In genomic region chr17:38428643-38429371, GRCh38 we compare ENCODE assay signal across 9 cellular contexts. TPM values are rescaled to one million over a fixed set of nuclear protein-coding genes. Genes with fewer than 3 reads are reported as not detected.
A peak's percentile ranks its signal among the peaks of the same experiment; 100 is the strongest.
DNase-seq lines count a peak whose midpoint lies in the region; ATAC-seq and TF ChIP-seq lines count a peak whose summit lies in the region.
"Had no signal": no experiment of that assay in that cellular context is flagged by ENCODE, and none has a peak within 500 bp of the region (broad histone marks: within the 10 kb centered on the region; RNA-seq: fewer than 3 reads in every experiment).

No MANE protein-coding gene starts in this region.

- H3K4me3 ChIP-seq in esophagus muscularis mucosa = peak overlapping the region; percentile 78 to 98 (median 84)
- H3K4me3 ChIP-seq in mucosa of descending colon = peak overlapping the region; percentile 30

- H3K9me3 ChIP-seq in esophagus muscularis mucosa = no peaks in the 10 kb centered on the region
- H3K9me3 ChIP-seq in mucosa of descending colon = no peaks in the 10 kb centered on the region

- WGBS in esophagus muscularis mucosa = 3% methylated on average over 16 of the region's 56 CpGs

- no peaks in the 10 kb centered on the region for H3K27me3 ChIP-seq in esophagus muscularis mucosa

- H3K27ac Mint-ChIP-seq in T-cell (no peak overlapping the region), type B pancreatic cell (no peak overlapping the region)

- DNase-seq in DMS 273 (lab: John Stamatoyannopoulos, UW; ENCODE audit: unreplicated experiment) (peak; percentile 81), DMS 273 treated with DMSO at 0.1 percent for 48 hours (lab: John Stamatoyannopoulos, UW) (no peak), T-cell (peak in 1 of 34 experiments; percentile 5), esophagus muscularis mucosa (ENCODE audit: extremely low spot score) (no peak), mucosa of descending colon (peak in 2 of 3 donors; percentile 34 to 50), type B pancreatic cell (ENCODE audit: extremely low spot score, unreplicated experiment) (no peak), NCI-H2029 treated with DMSO at 0.1 percent for 48 hours (lab: John Stamatoyannopoulos, UW) (no peak), G401 (ENCODE audit: low spot score) (no peak)

- no peaks in the 10 kb centered on the region for H3K9me3 Mint-ChIP-seq in T-cell
- no peaks in the 10 kb centered on the region for H3K9me3 Mint-ChIP-seq in type B pancreatic cell

- H3K36me3 Mint-ChIP-seq in T-cell = no peaks in the 10 kb centered on the region
- peaks cover 5% of the 10 kb centered on the region for H3K36me3 Mint-ChIP-seq in type B pancreatic cell

- peak; percentile 15 to 30 (median 28) for ATAC-seq in T-cell (replicated peaks in 1 of 4)
- peak; percentile 51 for ATAC-seq in mucosa of descending colon

- peaks cover 0 to 27% of the 10 kb centered on the region in 2 donors for H3K27me3 Mint-ChIP-seq in T-cell
- H3K27me3 Mint-ChIP-seq in type B pancreatic cell = peaks cover 15% of the 10 kb centered on the region

- H3K4me3 Mint-ChIP-seq in T-cell = peak overlapping the region; percentile 56 to 62 (median 58)
- H3K4me3 Mint-ChIP-seq in type B pancreatic cell = peak overlapping the region; percentile 87

- CTCF ChIA-PET in T-cell (lab: Charles Lee) = interaction anchor here in 1 of 2 donors (0.7 to 1.2 kb wide), 2 partner anchors 17 to 80 kb away, joined by 3 read pairs; no protein-coding TSS in a partner anchor

- TF ChIP-seq POLR2A in esophagus muscularis mucosa (IDR thresholded peaks at IDR 0.05; ENCODE audit: low read depth) = peak; percentile 80

- no peak for TF ChIP-seq CTCF in esophagus muscularis mucosa (IDR thresholded peaks at IDR 0.05)
- TF ChIP-seq CTCF in mucosa of descending colon (IDR thresholded peaks at IDR 0.05) = no peak
- TF ChIP-seq CTCF in type B pancreatic cell (conservative IDR thresholded peaks at IDR 0.05) = no peak

- peaks cover 79 to 98% (median 85%) of the 10 kb centered on the region in 4 donors for H3K4me1 ChIP-seq in esophagus muscularis mucosa
- H3K4me1 ChIP-seq in mucosa of descending colon (ENCODE audit: low read depth) = peaks cover 11% of the 10 kb centered on the region

- H3K36me3 ChIP-seq in esophagus muscularis mucosa = no peaks in the 10 kb centered on the region
- no peaks in the 10 kb centered on the region for H3K36me3 ChIP-seq in mucosa of descending colon (ENCODE audit: low read depth)

- H3K4me1 Mint-ChIP-seq in T-cell (peaks cover 13 to 20% (median 15%) of the 10 kb centered on the region in 3 donors), type B pancreatic cell (ENCODE audit: unreplicated experiment) (peaks cover 47% of the 10 kb centered on the region)

- no peak for TF ChIP-seq EP300 in esophagus muscularis mucosa (IDR thresholded peaks at IDR 0.05)

- H3K27ac ChIP-seq in esophagus muscularis mucosa (replicated peaks in 1 of 4) = peak overlapping the region; percentile 91 to 95 (median 93)
- H3K27ac ChIP-seq: 22Rv1 had no signal

- intact Hi-C loops in esophagus muscularis mucosa (cut with DNase I) (loop anchor here (5.0 kb wide), 2 partner anchors 38 to 53 kb away; no protein-coding TSS in a partner anchor), mucosa of descending colon (cut with DNase I, micrococcal nuclease) (loop anchor here in 1 of 2 donors (10.0 kb wide), 1 partner anchor 56 kb away; no protein-coding TSS in a partner anchor)

- in situ Hi-C loops in G401 (cut with HindIII; ENCODE audit: low sequenced_read_pairs) = no loop called here

- POLR2A ChIA-PET in T-cell (lab: Charles Lee) = no interaction called here

RNA-seq across cellular contexts. Expression of gene ARHGAP23, which starts 0.5 kb away (rescaled TPM):
- total RNA-seq in T-cell = 1 to 10 TPM in 1 of 5 donors, under 1 TPM in 4; 0.40 to 1.2 (median 0.61) TPM
- 100 to 1,000 TPM in 2 of 4 donors, 10 to 100 TPM in 2; 58.6 to 150 (median 104) TPM for total RNA-seq in esophagus muscularis mucosa
- 10 to 100 TPM in 2 of 3 donors, 1 to 10 TPM in 1; 6.1 to 44.6 (median 12.6) TPM for total RNA-seq in mucosa of descending colon
- 114 and 333 TPM in 2 replicates for total RNA-seq in type B pancreatic cell (ENCODE audit: low replicate concordance)
- 2.4 and 6.4 TPM in 2 replicates for total RNA-seq in G401 (2014; rRNA removed; shearing (Covaris generic))

Comparison
In these comparisons a context has a peak if more than half of its experiments do, and no peak if none do; other contexts are left out.
1. DNase-seq: peak in DMS 273 (single experiment) and mucosa of descending colon (2 of 3); none in DMS 273 treated with DMSO at 0.1 percent for 48 hours (single experiment), esophagus muscularis mucosa (single experiment), type B pancreatic cell (single experiment), NCI-H2029 treated with DMSO at 0.1 percent for 48 hours (single experiment) and G401 (single experiment).